In genomic region chr11:117820071-117820470, GRCh38 we compare ENCODE assay signal across 13 cellular contexts. TPM values are rescaled to one million over a fixed set of nuclear protein-coding genes. Genes with fewer than 3 reads are reported as not detected.
DNase-seq lines count a peak whose midpoint lies in the region; ATAC-seq and TF ChIP-seq lines count a peak whose summit lies in the region.
"Had no signal": no experiment of that assay in that cellular context is flagged by ENCODE, and none has a peak within 500 bp of the region (broad histone marks: within the 10 kb centered on the region; RNA-seq: fewer than 3 reads in every experiment).

No MANE protein-coding gene starts in this region.

- ATAC-seq in stimulated activated naive CD8-positive, alpha-beta T cell treated with anti-CD3 and anti-CD28 coated beads, Interleukin-15, amount 100 ng/mL, for 72 hours = no peak
- ATAC-seq in left ventricle myocardium superior = no peak

- no peaks in the 10 kb centered on the region for H3K9me2 ChIP-seq in hepatocyte (replicated peaks; ENCODE audit: insufficient read depth)

- no peak overlapping the region for H2AFZ ChIP-seq in hepatocyte

- H3K36me3 ChIP-seq in hepatocyte (replicated peaks; ENCODE audit: insufficient read depth, low read depth) = no peaks in the 10 kb centered on the region
- H3K36me3 ChIP-seq: uterus had no signal

- peak overlapping the region; percentile 77 for H3K27ac Mint-ChIP-seq in stimulated activated naive CD8-positive, alpha-beta T cell treated with anti-CD3 and anti-CD28 coated beads, Interleukin-15, Interleukin-2, amounts not matched to agents 100 ng/mL and 50 ng/mL, for 24 hours
- peak overlapping the region in 1 of 2 donors; percentile 42 for H3K27ac Mint-ChIP-seq in stimulated activated naive CD8-positive, alpha-beta T cell treated with anti-CD3 and anti-CD28 coated beads, Interleukin-15, amount 100 ng/mL, for 72 hours

- H3K4me3 Mint-ChIP-seq in stimulated activated naive CD8-positive, alpha-beta T cell treated with anti-CD3 and anti-CD28 coated beads, Interleukin-15, Interleukin-2, amounts not matched to agents 100 ng/mL and 50 ng/mL, for 24 hours = no peak overlapping the region
- no peak overlapping the region for H3K4me3 Mint-ChIP-seq in stimulated activated naive CD8-positive, alpha-beta T cell treated with anti-CD3 and anti-CD28 coated beads, Interleukin-15, amount 100 ng/mL, for 72 hours

- no peaks in the 10 kb centered on the region for H3K79me2 ChIP-seq in hepatocyte

- no peak overlapping the region for H3K4me3 ChIP-seq in hepatocyte
- H3K4me3 ChIP-seq: uterus had no signal

- TF ChIP-seq CTCF in hepatocyte (IDR thresholded peaks at IDR 0.05; ENCODE audit: poor library complexity) = no peak

- H3K9me3 Mint-ChIP-seq in stimulated activated naive CD8-positive, alpha-beta T cell treated with anti-CD3 and anti-CD28 coated beads, Interleukin-15, Interleukin-2, amounts not matched to agents 100 ng/mL and 50 ng/mL, for 24 hours = no peaks in the 10 kb centered on the region
- no peaks in the 10 kb centered on the region for H3K9me3 Mint-ChIP-seq in stimulated activated naive CD8-positive, alpha-beta T cell treated with anti-CD3 and anti-CD28 coated beads, Interleukin-15, amount 100 ng/mL, for 72 hours

- 82% methylated on average over 11 of the region's 11 CpGs for WGBS in hepatocyte (ENCODE audit: low lambda C conversion rate, missing lambda C conversion rate)

- no peaks in the 10 kb centered on the region for H3K9me3 ChIP-seq in hepatocyte (ENCODE audit: low read depth)
- H3K9me3 ChIP-seq: uterus had no signal

- no peak for DNase-seq in stimulated activated naive CD8-positive, alpha-beta T cell treated with anti-CD3 and anti-CD28 coated beads, Interleukin-15, amount 100 ng/mL, for 72 hours
- peak; percentile 86 for DNase-seq in NCI-H510A (lab: John Stamatoyannopoulos, UW)
- no peak for DNase-seq in hepatocyte (ENCODE audit: low spot score)
- DNase-seq in NCI-H524 treated with DMSO at 0.1 percent for 48 hours (lab: John Stamatoyannopoulos, UW) = no peak
- DNase-seq in left ventricle myocardium superior = no peak
- DNase-seq in activated effector memory CD4-positive, alpha-beta T cell treated with anti-CD3 and anti-CD28 coated beads, Interleukin-2, amount 50 U/mL, for 16 hours = no peak
- DNase-seq in NCI-H2227 (lab: John Stamatoyannopoulos, UW; ENCODE audit: unreplicated experiment) = no peak
- DNase-seq: stimulated activated CD4-positive, alpha-beta T cell treated with anti-CD3 and anti-CD28 coated beads, Interleukin-2, amount 100 ng/mL, for 24 hours; uterus had no signal

- H3K4me1 Mint-ChIP-seq in stimulated activated naive CD8-positive, alpha-beta T cell treated with anti-CD3 and anti-CD28 coated beads, Interleukin-15, Interleukin-2, amounts not matched to agents 100 ng/mL and 50 ng/mL, for 24 hours (ENCODE audit: low read depth) = peaks cover 82% of the 10 kb centered on the region
- peaks cover 95% of the 10 kb centered on the region for H3K4me1 Mint-ChIP-seq in stimulated activated naive CD8-positive, alpha-beta T cell treated with anti-CD3 and anti-CD28 coated beads, Interleukin-15, amount 100 ng/mL, for 72 hours

- intact Hi-C loops in left ventricle myocardium superior (cut with micrococcal nuclease) = no loop called here

- H3K27ac ChIP-seq in hepatocyte = peak overlapping the region; percentile 25
- H3K27ac ChIP-seq: uterus had no signal

- no peaks in the 10 kb centered on the region for H3K27me3 Mint-ChIP-seq in stimulated activated naive CD8-positive, alpha-beta T cell treated with anti-CD3 and anti-CD28 coated beads, Interleukin-15, Interleukin-2, amounts not matched to agents 100 ng/mL and 50 ng/mL, for 24 hours
- H3K27me3 Mint-ChIP-seq in stimulated activated naive CD8-positive, alpha-beta T cell treated with anti-CD3 and anti-CD28 coated beads, Interleukin-15, amount 100 ng/mL, for 72 hours = no peaks in the 10 kb centered on the region

- H4K20me1 ChIP-seq in hepatocyte (ENCODE audit: insufficient read depth, poor library complexity, severe bottlenecking) = no peaks in the 10 kb centered on the region

- no peak overlapping the region for H3K4me2 ChIP-seq in hepatocyte

- peaks cover 48% of the 10 kb centered on the region for H3K4me1 ChIP-seq in hepatocyte (ENCODE audit: insufficient read depth)

- no peaks in the 10 kb centered on the region for H3K36me3 Mint-ChIP-seq in stimulated activated naive CD8-positive, alpha-beta T cell treated with anti-CD3 and anti-CD28 coated beads, Interleukin-15, Interleukin-2, amounts not matched to agents 100 ng/mL and 50 ng/mL, for 24 hours (ENCODE audit: low read depth)

- no peaks in the 10 kb centered on the region for H3K27me3 ChIP-seq in hepatocyte
- H3K27me3 ChIP-seq: uterus had no signal

RNA-seq across cellular contexts. Expression of gene FXYD2, which starts 4.5 kb away (rescaled TPM):
- total RNA-seq in hepatocyte (72.7 and 100 TPM in 2 replicates), left ventricle myocardium superior (1.4 TPM)
- 93.8 and 97.7 TPM in 2 replicates for polyA plus RNA-seq in hepatocyte
- total RNA-seq: fibroblast of villous mesenchyme, LHCN-M2, NCI-H460 had no signal

RNA-seq across cellular contexts. Expression of gene DSCAML1, which starts 23.1 kb away (rescaled TPM):
- total RNA-seq in hepatocyte = 2.6 and 3.2 TPM in 2 replicates
- 0.46 and 1.1 TPM in 2 replicates for polyA plus RNA-seq in hepatocyte
- 1.2 TPM for total RNA-seq in left ventricle myocardium superior
- total RNA-seq: fibroblast of villous mesenchyme, LHCN-M2, NCI-H460 had no signal

RNA-seq across cellular contexts. Expression of gene FXYD6, which starts 56.4 kb away (rescaled TPM):
- total RNA-seq in hepatocyte (19.5 and 28.3 TPM in 2 replicates), left ventricle myocardium superior (35.4 TPM)
- 56.9 and 68.2 TPM in 2 replicates for polyA plus RNA-seq in hepatocyte
- total RNA-seq: fibroblast of villous mesenchyme, NCI-H460 had no signal

Comparison
In these comparisons a context has a peak if more than half of its experiments do, and no peak if none do; other contexts are left out.
1. RNA of gene FXYD2, which starts 4.5 kb away (total RNA-seq): 72.7 to 100 TPM in hepatocyte; 1.4 TPM in left ventricle myocardium superior (single experiment); every median in the first group is over 10 times any median in the second.